ENCODE assay signal across 31 cellular contexts in genomic region chr5:77943851-77944250, GRCh38.
"Had no signal": no experiment of that assay in that cellular context is flagged by ENCODE, and none has a peak within 500 bp of the region (broad histone marks: within the 10 kb centered on the region; RNA-seq: fewer than 3 reads in every experiment).

No MANE protein-coding gene starts in this region.

- H3K27ac Mint-ChIP-seq: activated CD4-positive, alpha-beta memory T cell treated with anti-CD3 and anti-CD28 coated beads, Interleukin-2, amount 10 ng/mL, durations not matched to agents 7 days and 5 days; activated CD4-positive, alpha-beta T cell treated with anti-CD3 and anti-CD28 coated beads, Interleukin-2, amount 10 ng/mL, durations not matched to agents 7 days and 5 days; activated naive CD8-positive, alpha-beta T cell; activated T-helper 17 cell treated with anti-CD3 and anti-CD28 coated beads, Interleukin-2, amount 50 U/mL, for 72 hours; effector memory CD8-positive, alpha-beta T cell; T-helper 17 cell; T-helper 2 cell treated with Interferon-gamma antibody and Interleukin-4, amounts not matched to agents 5 μg/mL and 100 μg/mL, for 36 hours; WTC11 had no signal

- H3K36me3 Mint-ChIP-seq: activated naive CD8-positive, alpha-beta T cell; WTC11 had no signal

- H3K4me3 Mint-ChIP-seq: activated CD4-positive, alpha-beta memory T cell treated with anti-CD3 and anti-CD28 coated beads, Interleukin-2, amount 10 ng/mL, durations not matched to agents 7 days and 5 days; activated CD4-positive, alpha-beta T cell treated with anti-CD3 and anti-CD28 coated beads, Interleukin-2, amount 10 ng/mL, durations not matched to agents 7 days and 5 days; activated naive CD8-positive, alpha-beta T cell; activated T-cell treated with anti-CD3 and anti-CD28 coated beads, Interleukin-2, amount 50 U/mL, for 4 hours; activated T-helper 17 cell treated with anti-CD3 and anti-CD28 coated beads, Interleukin-2, amount 50 U/mL, for 72 hours; effector memory CD8-positive, alpha-beta T cell; T-helper 17 cell; T-helper 2 cell treated with Interferon-gamma antibody and Interleukin-4, amounts not matched to agents 5 μg/mL and 100 μg/mL, for 36 hours; WTC11 had no signal

- ATAC-seq: activated T-cell treated with anti-CD3 and anti-CD28 coated beads, Interleukin-2, amount 50 U/mL, for 4 hours; activated T-helper 17 cell treated with anti-CD3 and anti-CD28 coated beads, Interleukin-2, amount 50 U/mL, for 72 hours; effector memory CD8-positive, alpha-beta T cell; foreskin keratinocyte; gastroesophageal sphincter; T-helper 17 cell; WTC11 had no signal

- H3K27ac ChIP-seq: brain microvascular endothelial cell, esophagus muscularis mucosa, foreskin keratinocyte, gastroesophageal sphincter, VCaP had no signal

- DNase-seq: activated CD4-positive, alpha-beta memory T cell treated with anti-CD3 and anti-CD28 coated beads, Interleukin-2, amount 10 ng/mL, durations not matched to agents 7 days and 5 days; activated CD4-positive, alpha-beta T cell treated with anti-CD3 and anti-CD28 coated beads for 1 hour; activated CD4-positive, alpha-beta T cell treated with anti-CD3 and anti-CD28 coated beads for 4 hours; activated CD4-positive, alpha-beta T cell treated with anti-CD3 and anti-CD28 coated beads, Interleukin-2, amount 10 ng/mL, durations not matched to agents 7 days and 5 days; activated CD4-positive, alpha-beta T cell treated with anti-CD3 and anti-CD28 coated beads, Interleukin-2, amount 50 U/mL, for 4 hours; activated CD8-positive, alpha-beta memory T cell treated with anti-CD3 and anti-CD28 coated beads for 24 hours; activated effector memory CD4-positive, alpha-beta T cell treated with Interleukin-2 at 50 U/mL for 16 hours; activated gamma-delta T cell treated with Interleukin-2 at 50 U/mL for 16 hours; activated naive CD4-positive, alpha-beta T cell treated with anti-CD3 and anti-CD28 coated beads, Interleukin-2, amount 50 U/mL, for 16 hours; activated naive CD4-positive, alpha-beta T cell treated with Interleukin-2 at 50 U/mL for 16 hours; activated T-cell treated with anti-CD3 and anti-CD28 coated beads, Interleukin-2, amount 50 U/mL, for 4 hours; amniotic stem cell; anterior cingulate cortex; brain microvascular endothelial cell; caudate nucleus; cortex of kidney; dermis blood vessel endothelial cell; effector CD4-positive, alpha-beta T cell; effector memory CD8-positive, alpha-beta T cell; erythroblast; foreskin keratinocyte; T-helper 1 cell; T-helper 17 cell; T1000 had no signal

- H3K36me3 ChIP-seq: brain microvascular endothelial cell, esophagus muscularis mucosa, gastroesophageal sphincter had no signal

- H3K9me3 Mint-ChIP-seq: activated CD4-positive, alpha-beta memory T cell treated with anti-CD3 and anti-CD28 coated beads, Interleukin-2, amount 10 ng/mL, durations not matched to agents 7 days and 5 days; activated T-cell treated with anti-CD3 and anti-CD28 coated beads, Interleukin-2, amount 50 U/mL, for 4 hours; activated T-helper 17 cell treated with anti-CD3 and anti-CD28 coated beads, Interleukin-2, amount 50 U/mL, for 72 hours; effector memory CD8-positive, alpha-beta T cell had no signal

- H3K4me3 ChIP-seq: esophagus muscularis mucosa, gastroesophageal sphincter had no signal

- H3K4me1 Mint-ChIP-seq: activated CD4-positive, alpha-beta memory T cell treated with anti-CD3 and anti-CD28 coated beads, Interleukin-2, amount 10 ng/mL, durations not matched to agents 7 days and 5 days; activated CD4-positive, alpha-beta T cell treated with anti-CD3 and anti-CD28 coated beads, Interleukin-2, amount 10 ng/mL, durations not matched to agents 7 days and 5 days; activated T-helper 17 cell treated with anti-CD3 and anti-CD28 coated beads, Interleukin-2, amount 50 U/mL, for 72 hours; T-helper 17 cell; WTC11 had no signal

- H3K4me1 ChIP-seq: esophagus muscularis mucosa, foreskin keratinocyte, gastroesophageal sphincter had no signal
